ENCODE assay signal across 11 cellular contexts in genomic region chr2:62415019-62415431, GRCh38.
DNase-seq lines count a peak whose midpoint lies in the region; ATAC-seq, FAIRE-seq and TF ChIP-seq lines count a peak whose summit lies in the region.
"Had no signal": no experiment of that assay in that cellular context is flagged by ENCODE, and none has a peak within 500 bp of the region (broad histone marks: within the 10 kb centered on the region; RNA-seq: fewer than 3 reads in every experiment).

No MANE protein-coding gene starts in this region.

- RAD21 ChIA-PET in GM12878 (lab: Charles Lee; ENCODE audit: unreplicated experiment), result interaction anchor here (0.6 to 9.2 kb wide), 9 partner anchors 24 to 832 kb away, joined by 3 to 141 read pairs (median 5); no protein-coding TSS in a partner anchor

- POLR2A ChIA-PET in GM12878 (lab: Charles Lee), result interaction anchor here (1.0 kb wide), 1 partner anchor 17 kb away, joined by 6 read pairs; no protein-coding TSS in a partner anchor

- no peaks in the 10 kb centered on the region for H3K36me3 ChIP-seq in GM12878 (ENCODE audit: control insufficient read depth in 2 of 2, insufficient read depth in 2 of 2, low read length in 1 of 2)

- H2AFZ ChIP-seq in GM12878 (ENCODE audit: control insufficient read depth, low read depth, low read length), result peak overlapping the region; percentile 52

- H3K27ac Mint-ChIP-seq in CD14-positive monocyte, result peak overlapping the region in 4 of 7 donors; percentile 10 to 55 (median 32)
- H3K27ac Mint-ChIP-seq: activated naive CD4-positive, alpha-beta T cell treated with anti-CD3 and anti-CD28 coated beads, Interleukin-2, amount 50 U/mL, for 24 hours had no signal

- H3K27me3 ChIP-seq in GM12878 (replicated peaks in 1 of 2; ENCODE audit: control insufficient read depth in 2 of 2, insufficient read depth in 2 of 2, low read length in 1 of 2), result no peaks in the 10 kb centered on the region

- TF ChIP-seq EP300 in GM12878 (IDR thresholded peaks at IDR 0.05; ENCODE audit: borderline replicate concordance in 1 of 2, control insufficient read depth in 1 of 2, low read depth in 2 of 2, low read length in 2 of 2), result peak in 1 of 2 experiments; percentile 35; a peak in 1 of 4 replicates

- peak overlapping the region; percentile 70 for H3K27ac ChIP-seq in GM12878 (ENCODE audit: control insufficient read depth, insufficient read depth)

- TF ChIP-seq RAD21 in GM12878 (IDR thresholded peaks at IDR 0.05; ENCODE audit: insufficient read depth, low read depth, low read length), result peak; percentile 3; the same call in 1 of the 2 replicates

- SMC1A ChIA-PET in GM12878 (lab: Charles Lee; ENCODE audit: uncharacterized antibody, unreplicated experiment), result interaction anchor here (0.7 to 9.6 kb wide), 12 partner anchors 8 to 496 kb away, joined by 3 to 189 read pairs (median 4); no protein-coding TSS in a partner anchor

- in situ Hi-C loops in GM12878 (cut with MboI), result loop anchor here (10.0 kb wide), 1 partner anchor 210 kb away; no protein-coding TSS in a partner anchor

- H3K4me3 ChIP-seq in GM12878, result peak overlapping the region; percentile 37; the same call in 1 of the 2 replicates

- WGBS in GM12878 (ENCODE audit: insufficient coverage, insufficient replicate concordance, low lambda C conversion rate, missing lambda C conversion rate), result 1% methylated on average over 4 of the region's 4 CpGs

- BruUV-seq in GM12878 (replicated peaks; lab: Mats Ljungman, UMichigan), result no TSS peak

- H3K27me3 Mint-ChIP-seq in CD14-positive monocyte (ENCODE audit: low read depth in 3 of 3), result no peaks in the 10 kb centered on the region

- H3K4me3 Mint-ChIP-seq in CD14-positive monocyte, result peak overlapping the region in 1 of 2 donors; percentile 55
- H3K4me3 Mint-ChIP-seq: activated naive CD4-positive, alpha-beta T cell treated with anti-CD3 and anti-CD28 coated beads, Interleukin-2, amount 50 U/mL, for 24 hours had no signal

- DNase-seq in CD14-positive monocyte (ENCODE audit: low spot score), result no peak
- peak; percentile 78 for DNase-seq in GM12878 (ENCODE audit: low read depth, low spot score)
- no peak for DNase-seq in NCI-H748 treated with DMSO at 0.1 percent for 48 hours (lab: John Stamatoyannopoulos, UW)
- no peak for DNase-seq in cortex of kidney (lab: John Stamatoyannopoulos, UW)
- DNase-seq in stimulated activated naive CD4-positive, alpha-beta T cell treated with Interleukin-2 at 50 U/mL for 16 hours (lab: John Stamatoyannopoulos, UW), result no peak
- no peak for DNase-seq in activated T-cell treated with anti-CD3 and anti-CD28 coated beads, Interleukin-2, amount 50 U/mL, for 48 hours
- DNase-seq: DND-41, NCI-H1436 had no signal

- peaks cover 9% of the 10 kb centered on the region for H3K79me2 ChIP-seq in GM12878 (ENCODE audit: control insufficient read depth, insufficient read depth, low read length)

- ATAC-seq in GM19328 (IDR thresholded peaks at IDR 0.05; ENCODE audit: unreplicated experiment) (peak; percentile 85), HG03097 (IDR thresholded peaks at IDR 0.05; ENCODE audit: low FRiP score, unreplicated experiment) (peak; percentile 48), GM12878 (peak; percentile 85)

- CTCF ChIA-PET in GM12878 (lab: Yijun Ruan, JAX), result interaction anchor here (0.7 to 10.1 kb wide), 9 partner anchors 9 to 509 kb away, joined by 3 to 195 read pairs (median 3); no protein-coding TSS in a partner anchor

- no peak for TF ChIP-seq CTCF in CD14-positive monocyte (IDR thresholded peaks at IDR 0.05)
- no peak for TF ChIP-seq CTCF in GM12878 (IDR thresholded peaks at IDR 0.05 in 2 of 3, conservative IDR thresholded peaks at IDR 0.05 in 1 of 3; ENCODE audit: control insufficient read depth in 2 of 3, extremely low read depth in 1 of 3, insufficient read depth in 1 of 3, low read depth in 3 of 3, low read length in 3 of 3)

- H3K9ac ChIP-seq in GM12878 (ENCODE audit: control insufficient read depth, insufficient read depth, low read length), result peak overlapping the region; percentile 46; the same call in 1 of the 2 replicates

- no peaks in the 10 kb centered on the region; the same call in 2 of the 3 replicates for H3K9me3 ChIP-seq in GM12878 (replicated peaks; ENCODE audit: control insufficient read depth, insufficient read depth, low read length)

- no peak for TF ChIP-seq POLR2A in GM12878 (IDR thresholded peaks at IDR 0.05; ENCODE audit: low read depth, low read length)

- intact Hi-C loops in CD14-positive monocyte (cut with micrococcal nuclease), result no loop called here
- intact Hi-C loops in GM12878 (cut with micrococcal nuclease; ENCODE audit: unreplicated experiment), result no loop called here

- peaks cover 0 to 13% (median 6%) of the 10 kb centered on the region in 7 donors for H3K9me3 Mint-ChIP-seq in CD14-positive monocyte

- no peaks in the 10 kb centered on the region for H3K36me3 Mint-ChIP-seq in CD14-positive monocyte
- H3K36me3 Mint-ChIP-seq: activated naive CD4-positive, alpha-beta T cell treated with anti-CD3 and anti-CD28 coated beads, Interleukin-2, amount 50 U/mL, for 24 hours had no signal

- H3K4me1 Mint-ChIP-seq in CD14-positive monocyte, result peaks cover 18% of the 10 kb centered on the region
- H3K4me1 Mint-ChIP-seq: activated naive CD4-positive, alpha-beta T cell treated with anti-CD3 and anti-CD28 coated beads, Interleukin-2, amount 50 U/mL, for 24 hours had no signal

- H3K4me2 ChIP-seq in GM12878 (ENCODE audit: control insufficient read depth, insufficient read depth), result peak overlapping the region; percentile 72

- no peaks in the 10 kb centered on the region for H4K20me1 ChIP-seq in GM12878 (ENCODE audit: control insufficient read depth, insufficient read depth)

- FAIRE-seq in GM12878 (lab: Jason Lieb, UNC), result peak; percentile 93

- H3K4me1 ChIP-seq in GM12878 (ENCODE audit: control insufficient read depth, insufficient read depth, low read length), result peaks cover 39% of the 10 kb centered on the region

TF ChIP-seq in GM12878, 131 proteins besides CTCF, POLR2A, EP300 and RAD21 (continues in another document):
- TF ChIP-seq BACH1 (IDR thresholded peaks at IDR 0.05; ENCODE audit: borderline replicate concordance) (peak; percentile 89; the same call in 1 of the 2 replicates), NRF1 (conservative IDR thresholded peaks at IDR 0.05; ENCODE audit: low read depth, low read length) (no peak), POU2F2 (IDR thresholded peaks at IDR 0.05; ENCODE audit: borderline replicate concordance, low read depth, low read length) (peak; percentile 79; the same call in 1 of the 3 replicates), SPI1 (IDR thresholded peaks at IDR 0.05; ENCODE audit: borderline replicate concordance, insufficient read depth, low read depth, low read length) (peak; percentile 78; the same call in 1 of the 2 replicates), CBX5 (IDR thresholded peaks at IDR 0.05; ENCODE audit: low read depth) (0 out of 2 replicates have a peak, but pooled peaks have one; percentile 49), IKZF1 (conservative IDR thresholded peaks at IDR 0.05) (peak; percentile 75), SP1 (IDR thresholded peaks at IDR 0.05; ENCODE audit: low read depth, low read length) (no peak), RUNX3 (IDR thresholded peaks at IDR 0.05; ENCODE audit: low read length) (peak; percentile 97), IKZF2 (IDR thresholded peaks at IDR 0.05) (peak; percentile 82 to 83; a peak in 3 of 4 replicates), KLF5 (IDR thresholded peaks at IDR 0.05; ENCODE audit: partially characterized antibody) (no peak), TCF3 (IDR thresholded peaks at IDR 0.05; ENCODE audit: borderline replicate concordance, insufficient read depth, low read depth, low read length) (peak; percentile 50; the same call in 1 of the 2 replicates), PAX5 (IDR thresholded peaks at IDR 0.05; ENCODE audit: borderline replicate concordance, low read depth, low read length) (peak; percentile 39; the same call in 1 of the 2 replicates), DPF2 (IDR thresholded peaks at IDR 0.05) (0 out of 2 replicates have a peak, but pooled peaks have one; percentile 15), BHLHE40 (IDR thresholded peaks at IDR 0.05; ENCODE audit: borderline replicate concordance in 1 of 2, low read depth in 2 of 2, low read length in 1 of 2) (peak in 1 of 2 experiments; percentile 33; a peak in 1 of 4 replicates), POLR2AphosphoS5 (IDR thresholded peaks at IDR 0.05; ENCODE audit: low read length) (peak; percentile 38; the same call in 1 of the 2 replicates), CEBPZ (IDR thresholded peaks at IDR 0.05; ENCODE audit: low read depth, low read length) (no peak), BRCA1 (IDR thresholded peaks at IDR 0.05; ENCODE audit: low read depth, low read length) (no peak), ASH2L (IDR thresholded peaks at IDR 0.05; ENCODE audit: borderline replicate concordance, low read depth) (no peak)
